Comparison of ENCODE assay signal across 8 cellular contexts in the genomic region with DNA sequence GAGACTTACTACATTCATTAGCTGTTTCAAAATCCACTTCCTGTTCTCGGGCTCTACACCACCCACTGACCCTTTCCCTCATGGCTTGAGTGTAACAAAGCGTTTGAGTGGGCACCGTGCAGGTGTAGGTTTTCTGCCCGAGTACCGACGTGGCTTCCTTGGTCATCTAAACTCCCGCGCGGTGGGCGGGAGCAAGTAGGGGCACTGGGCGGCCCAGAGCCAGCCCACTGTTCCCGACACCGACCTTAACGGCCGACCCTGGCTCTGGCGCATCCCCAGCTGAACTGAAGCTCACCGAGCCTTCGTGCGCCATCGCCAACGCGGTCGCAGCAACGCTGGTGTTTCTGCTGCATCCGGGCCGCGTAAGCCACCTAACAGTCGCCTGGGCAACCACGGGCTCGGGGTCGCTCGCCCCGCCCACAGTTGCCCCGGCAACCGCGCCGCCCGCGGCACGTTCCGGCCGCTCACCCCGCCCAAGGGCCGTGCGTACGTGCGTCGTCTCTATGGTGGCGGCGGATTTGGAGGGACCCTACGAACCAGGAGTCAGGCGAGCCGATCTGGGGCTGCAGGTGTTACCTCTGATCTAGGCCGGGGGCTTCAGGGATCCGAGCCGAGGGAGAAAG. TPM values are rescaled to one million over a fixed set of nuclear protein-coding genes. Genes with fewer than 3 reads are reported as not detected.
DNase-seq lines count a peak whose midpoint lies in the region; ATAC-seq and TF ChIP-seq lines count a peak whose summit lies in the region.

C2orf81 (minus strand) TSS at position 372 of the 623 bp plus-strand sequence; CDS start at position 313, 59 bp downstream.
WDR54 (plus strand) TSS at position 483 of the 623 bp plus-strand sequence. CDS start 424 bp downstream, outside the sequence.

- peak; percentile 93 for DNase-seq in DMS79 treated with DMSO at 0.1 percent for 48 hours (lab: John Stamatoyannopoulos, UW)
- peak; percentile 88 to 96 (median 92) for DNase-seq in Peyer's patch
- DNase-seq in activated T-helper 1 cell treated with Interleukin-2 at 50 U/mL for 16 hours (ENCODE audit: low read depth) = peak; percentile 94
- peak; percentile 86 for DNase-seq in fibroblast of gingiva (ENCODE audit: low read depth)
- DNase-seq in natural killer cell = peak; percentile 95
- peak; percentile 92 for DNase-seq in stimulated activated naive CD4-positive, alpha-beta T cell treated with Interleukin-2 at 50 U/mL for 16 hours (lab: John Stamatoyannopoulos, UW)

- no peaks in the 10 kb centered on the region for H3K27me3 ChIP-seq in Peyer's patch

- peaks cover 0 to 4% (median 0%) of the 10 kb centered on the region in 4 donors for H3K4me1 ChIP-seq in Peyer's patch

- H3K27ac ChIP-seq in KOPT-K1 (ENCODE audit: low read depth, low read length, poor library complexity, severe bottlenecking) (peak within 1 kb of the TSS; percentile 57), Peyer's patch (peak within 1 kb of the TSS; percentile 58 to 82 (median 72))

- no peak for TF ChIP-seq POLR2A in Peyer's patch (IDR thresholded peaks at IDR 0.05)

- peaks cover 22% of the 10 kb centered on the region for H3K36me3 ChIP-seq in KOPT-K1 (ENCODE audit: insufficient read depth, low read length)
- H3K36me3 ChIP-seq in Peyer's patch = peaks cover 0 to 14% (median 0%) of the 10 kb centered on the region in 3 donors

- H3K9me3 Mint-ChIP-seq in natural killer cell = no peaks in the 10 kb centered on the region

- intact Hi-C loops in natural killer cell (cut with micrococcal nuclease) = loop anchor here (1.0 to 2.0 kb wide), 4 partner anchors 29 to 61 kb away; partner anchors contain the start of genes CCDC142, TTC31 and WBP1

- H3K27ac Mint-ChIP-seq in natural killer cell = peak within 1 kb of the TSS; percentile 94 to 96

- no peaks in the 10 kb centered on the region for H3K36me3 Mint-ChIP-seq in natural killer cell

- H3K9me3 ChIP-seq in KOPT-K1 (ENCODE audit: insufficient read depth, low read length, poor library complexity, severe bottlenecking) (no peaks in the 10 kb centered on the region), Peyer's patch (no peaks in the 10 kb centered on the region)

- peaks cover 0 to under 1% of the 10 kb centered on the region in 2 donors for H3K27me3 Mint-ChIP-seq in natural killer cell (ENCODE audit: low read depth in 2 of 2)

- peak within 1 kb of the TSS; percentile 61 to 69 (median 62) for H3K4me3 ChIP-seq in Peyer's patch

- no peak for TF ChIP-seq CTCF in Peyer's patch (IDR thresholded peaks at IDR 0.05)
- no peak for TF ChIP-seq CTCF in natural killer cell (IDR thresholded peaks at IDR 0.05)

- H3K4me3 Mint-ChIP-seq in natural killer cell = peak within 1 kb of the TSS; percentile 99

- H3K4me1 Mint-ChIP-seq in natural killer cell = peaks cover 20 to 28% of the 10 kb centered on the region in 2 donors

- ATAC-seq in GM21825 (IDR thresholded peaks at IDR 0.05; ENCODE audit: unreplicated experiment) (peak; percentile 91), natural killer cell (peak; percentile 90 to 96 (median 94))

RNA-seq across cellular contexts. Expression of gene C2orf81, which starts in this region (rescaled TPM):
- total RNA-seq in Peyer's patch (1 to 10 TPM in 3 of 4 donors, under 1 TPM in 1; 0.94 to 3.3 (median 1.7) TPM), natural killer cell (1 to 10 TPM; 1.7 to 3.2 (median 1.7) TPM)

RNA-seq across cellular contexts. Expression of gene WDR54, which starts in this region (rescaled TPM):
- total RNA-seq in Peyer's patch (1 to 10 TPM in 3 of 4 donors, not detected in 1; 1.2 to 2.5 (median 2.3) TPM), natural killer cell (10 to 100 TPM; 28.0 to 35.3 (median 28.0) TPM)

Comparison
In these comparisons a context has a peak if more than half of its experiments do, and no peak if none do; other contexts are left out.
1. Peak in every context shown above with its lines: DNase-seq, ATAC-seq, H3K4me3 ChIP-seq and H3K27ac ChIP-seq.
2. RNA of gene WDR54 (total RNA-seq): 28.0 to 35.3 TPM in natural killer cell; 1.2 to 2.5 TPM in Peyer's patch; every median in the first group is over 4 times any median in the second.